Comparison of ENCODE assay signal across 8 cellular contexts in the genomic region with DNA sequence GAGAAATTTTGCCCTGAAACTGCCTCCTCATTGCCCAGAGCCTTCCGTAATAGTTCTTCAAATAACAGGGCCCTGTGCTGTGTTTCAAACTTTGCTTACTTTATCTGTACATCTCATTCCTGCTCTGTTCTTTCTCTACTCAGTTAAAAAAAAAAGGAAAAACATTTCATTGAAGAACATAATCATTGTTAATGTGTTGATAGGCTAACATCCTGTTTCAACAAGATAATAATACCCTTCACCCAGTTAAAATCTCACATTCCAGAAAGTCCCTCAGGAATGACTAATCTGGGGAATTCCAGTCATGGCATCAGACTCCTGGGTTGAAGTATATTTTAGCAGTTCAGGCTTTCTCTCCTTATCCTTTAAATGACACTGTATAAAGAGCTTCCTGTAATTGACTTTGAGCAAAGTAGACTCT. TPM values are rescaled to one million over a fixed set of nuclear protein-coding genes. Genes with fewer than 3 reads are reported as not detected.
A peak's percentile ranks its signal among the peaks of the same experiment; 100 is the strongest.
DNase-seq lines count a peak whose midpoint lies in the region; ATAC-seq and TF ChIP-seq lines count a peak whose summit lies in the region.

No MANE protein-coding gene starts in this region.

- H2AFZ ChIP-seq in parathyroid adenoma, result peak overlapping the region; percentile 14

- H3K4me1 ChIP-seq in esophagus muscularis mucosa (peaks cover 4 to 33% (median 31%) of the 10 kb centered on the region in 4 donors), parathyroid adenoma (no peaks in the 10 kb centered on the region), BE2C (no peaks in the 10 kb centered on the region)

- DNase-seq in EL (peak; percentile 93), RKO (ENCODE audit: low spot score) (peak; percentile 12), esophagus muscularis mucosa (ENCODE audit: extremely low spot score) (no peak), NCI-H1105 (lab: John Stamatoyannopoulos, UW) (no peak), BE2C (no peak)

- H3K4me3 ChIP-seq in esophagus muscularis mucosa (no peak overlapping the region), parathyroid adenoma (ENCODE audit: low read depth, low read length) (no peak overlapping the region), BE2C (ENCODE audit: low read depth, low read length) (no peak overlapping the region)

- H3K4me2 ChIP-seq in parathyroid adenoma (ENCODE audit: low read length), result no peak overlapping the region

- no peak overlapping the region for H3K9ac ChIP-seq in parathyroid adenoma

- intact Hi-C loops in esophagus muscularis mucosa (cut with DNase I), result no loop called here

- H3K36me3 ChIP-seq in esophagus muscularis mucosa (no peaks in the 10 kb centered on the region), parathyroid adenoma (ENCODE audit: control insufficient read depth, insufficient read depth, low read length) (no peaks in the 10 kb centered on the region), BE2C (no peaks in the 10 kb centered on the region)

- H3K27ac ChIP-seq in esophagus muscularis mucosa (replicated peaks in 1 of 4) (peak overlapping the region; percentile 40 to 79 (median 65)), parathyroid adenoma (no peak overlapping the region)

- H3K79me2 ChIP-seq in parathyroid adenoma, result no peaks in the 10 kb centered on the region

- H3K9me3 ChIP-seq in esophagus muscularis mucosa (no peaks in the 10 kb centered on the region), parathyroid adenoma (ENCODE audit: control insufficient read depth, low read length) (no peaks in the 10 kb centered on the region), BE2C (no peaks in the 10 kb centered on the region)

- no peak for TF ChIP-seq POLR2A in esophagus muscularis mucosa (IDR thresholded peaks at IDR 0.05; ENCODE audit: low read depth)

- H3K27me3 ChIP-seq in esophagus muscularis mucosa (no peaks in the 10 kb centered on the region), parathyroid adenoma (ENCODE audit: control insufficient read depth, insufficient read depth, low read length) (no peaks in the 10 kb centered on the region), BE2C (no peaks in the 10 kb centered on the region)

- no peak for ATAC-seq in HG03378 (IDR thresholded peaks at IDR 0.05; ENCODE audit: unreplicated experiment)
- ATAC-seq in GM19395 (IDR thresholded peaks at IDR 0.05; ENCODE audit: unreplicated experiment), result no peak

- WGBS in esophagus muscularis mucosa, result 37% methylated on average over 1 of the region's 1 CpG

- TF ChIP-seq CTCF in esophagus muscularis mucosa (IDR thresholded peaks at IDR 0.05) (no peak), parathyroid adenoma (IDR thresholded peaks at IDR 0.05) (no peak), BE2C (IDR thresholded peaks at IDR 0.05; ENCODE audit: low read depth, low read length) (no peak)

- TF ChIP-seq EP300 in esophagus muscularis mucosa (IDR thresholded peaks at IDR 0.05), result no peak

RNA-seq across cellular contexts. Expression of gene ITGAV, which starts 45.6 kb away (rescaled TPM):
- 100 to 1,000 TPM in 2 of 4 donors, 10 to 100 TPM in 2; 98.4 to 117 (median 105) TPM for total RNA-seq in esophagus muscularis mucosa
- polyA plus RNA-seq in BE2C (2012; ENCODE audit: insufficient read depth, insufficient read length, low read depth), result 13.4 TPM

RNA-seq across cellular contexts. Expression of gene ZC3H15, which starts 58.2 kb away (rescaled TPM):
- 10 to 100 TPM; 57.3 to 70.2 (median 59.1) TPM for total RNA-seq in esophagus muscularis mucosa
- 52.2 TPM for polyA plus RNA-seq in BE2C (2012; ENCODE audit: insufficient read depth, insufficient read length, low read depth)

Comparison
In these comparisons a context has a peak if more than half of its experiments do, and no peak if none do; other contexts are left out.
1. DNase-seq: peak in EL (single experiment) and RKO (single experiment); none in esophagus muscularis mucosa (single experiment), NCI-H1105 (single experiment) and BE2C (single experiment).